13 cellular contexts compared by ENCODE assay signal in genomic region chr1:115067460-115067859, GRCh38. TPM values are rescaled to one million over a fixed set of nuclear protein-coding genes. Genes with fewer than 3 reads are reported as not detected.
DNase-seq lines count a peak whose midpoint lies in the region; ATAC-seq, FAIRE-seq and TF ChIP-seq lines count a peak whose summit lies in the region.
"Had no signal": no experiment of that assay in that cellular context is flagged by ENCODE, and none has a peak within 500 bp of the region (broad histone marks: within the 10 kb centered on the region; RNA-seq: fewer than 3 reads in every experiment).

No MANE protein-coding gene starts in this region.

- H3K27me3 Mint-ChIP-seq in activated T-cell treated with anti-CD3 and anti-CD28 coated beads, Interleukin-2, amount 50 U/mL, for 24 hours, result no peaks in the 10 kb centered on the region

- in situ Hi-C loops in astrocyte of the cerebellum (cut with HindIII; ENCODE audit: low sequenced_read_pairs), result no loop called here

- peaks cover 54% of the 10 kb centered on the region for H3K4me1 ChIP-seq in keratinocyte (ENCODE audit: control insufficient read depth, extremely low read depth, insufficient read depth, low read length)

- no peaks in the 10 kb centered on the region for H3K27me3 ChIP-seq in keratinocyte (ENCODE audit: control insufficient read depth, extremely low read depth, insufficient read depth, low read length)
- H3K27me3 ChIP-seq: heart left ventricle had no signal

- no peaks in the 10 kb centered on the region for H3K79me2 ChIP-seq in keratinocyte (ENCODE audit: control insufficient read depth, insufficient read depth, low read length)

- peak overlapping the region; percentile 15 for H3K27ac ChIP-seq in keratinocyte (ENCODE audit: control insufficient read depth, insufficient read depth, low read length)

- H3K36me3 ChIP-seq in keratinocyte (ENCODE audit: control insufficient read depth in 2 of 2, extremely low read depth in 1 of 2, insufficient read depth in 2 of 2, low read length in 2 of 2), result no peaks in the 10 kb centered on the region
- H3K36me3 ChIP-seq: heart left ventricle had no signal

- FAIRE-seq in keratinocyte (lab: Jason Lieb, UNC), result peak; percentile 90
- peak; percentile 90 for FAIRE-seq in urothelium cell line (lab: Jason Lieb, UNC)

- H3K4me1 Mint-ChIP-seq in activated T-cell treated with anti-CD3 and anti-CD28 coated beads, Interleukin-2, amount 50 U/mL, for 24 hours (ENCODE audit: low read depth), result peaks cover 56% of the 10 kb centered on the region

- H3K9me3 ChIP-seq in keratinocyte (ENCODE audit: control insufficient read depth, low read depth, low read length), result no peaks in the 10 kb centered on the region
- H3K9me3 ChIP-seq: heart left ventricle had no signal

- no peak overlapping the region for H3K4me3 Mint-ChIP-seq in activated T-cell treated with anti-CD3 and anti-CD28 coated beads, Interleukin-2, amount 50 U/mL, for 24 hours

- H3K27ac Mint-ChIP-seq in activated T-cell treated with anti-CD3 and anti-CD28 coated beads, Interleukin-2, amount 50 U/mL, for 24 hours, result no peak overlapping the region

- dilution Hi-C loops in keratinocyte (cut with MboI; ENCODE audit: extremely low pct_ligation_motif_present, low sequenced_read_pairs), result no loop called here

- no peaks in the 10 kb centered on the region for H4K20me1 ChIP-seq in keratinocyte (ENCODE audit: control insufficient read depth, extremely low read depth, insufficient read depth, low read length)

- TF ChIP-seq CTCF in astrocyte of the cerebellum (IDR thresholded peaks at IDR 0.05; ENCODE audit: low read depth, low read length, missing control alignments) (no peak), keratinocyte (optimal IDR thresholded peaks at IDR 0.05 in 1 of 3, IDR thresholded peaks at IDR 0.05 in 1 of 3, conservative IDR thresholded peaks at IDR 0.05 in 1 of 3; ENCODE audit: extremely low read depth in 1 of 3, insufficient read depth in 2 of 3, low read length in 3 of 3) (no peak)

- peak overlapping the region; percentile 76 for H3K4me2 ChIP-seq in keratinocyte (ENCODE audit: control insufficient read depth, extremely low read depth, insufficient read depth, low read depth, low read length)

- no peak overlapping the region for H2AFZ ChIP-seq in keratinocyte (ENCODE audit: control insufficient read depth, low read length)

- DNase-seq in HT1080 (ENCODE audit: low read depth), result peak; percentile 66
- peak; percentile 79 for DNase-seq in astrocyte of the cerebellum (ENCODE audit: low read depth)
- peak; percentile 69 for DNase-seq in keratinocyte (ENCODE audit: low read depth, low spot score)
- peak; percentile 82 for DNase-seq in urothelium cell line (ENCODE audit: low spot score)
- no peak for DNase-seq in HK-2 (ENCODE audit: unreplicated experiment)
- no peak for DNase-seq in stimulated activated CD4-positive, alpha-beta T cell treated with anti-CD3 and anti-CD28 coated beads, Interleukin-4, amount 100 ng/mL, for 4 hours
- DNase-seq in activated T-cell treated with anti-CD3 and anti-CD28 coated beads, Interleukin-2, amount 50 U/mL, for 24 hours, result no peak
- DNase-seq: activated naive CD4-positive, alpha-beta T cell treated with anti-CD3 and anti-CD28 coated beads, Interleukin-2, amount 50 U/mL, for 16 hours; heart left ventricle; stimulated activated naive CD4-positive, alpha-beta T cell had no signal

- H3K9me3 Mint-ChIP-seq in activated T-cell treated with anti-CD3 and anti-CD28 coated beads, Interleukin-2, amount 50 U/mL, for 24 hours, result peaks cover 4% of the 10 kb centered on the region

- H3K4me3 ChIP-seq in astrocyte of the cerebellum (ENCODE audit: low read depth, low read length) (no peak overlapping the region), keratinocyte (ENCODE audit: control insufficient read depth in 2 of 3, extremely low read depth in 1 of 3, insufficient read depth in 2 of 3, low read depth in 1 of 3, low read length in 3 of 3) (no peak overlapping the region)
- H3K4me3 ChIP-seq: heart left ventricle had no signal

- no peaks in the 10 kb centered on the region for H3K9me1 ChIP-seq in keratinocyte (ENCODE audit: control insufficient read depth, extremely low read depth, insufficient read depth, low read length)

- no peak overlapping the region for H3K9ac ChIP-seq in keratinocyte (ENCODE audit: control insufficient read depth, extremely low read depth, insufficient read depth, low read length)

- no peaks in the 10 kb centered on the region for H3K36me3 Mint-ChIP-seq in activated T-cell treated with anti-CD3 and anti-CD28 coated beads, Interleukin-2, amount 50 U/mL, for 24 hours (ENCODE audit: low read depth)

- no peak for ATAC-seq in GM18517 (IDR thresholded peaks at IDR 0.05; ENCODE audit: unreplicated experiment)
- ATAC-seq: Panc1 had no signal

RNA-seq across cellular contexts. Expression of gene TSPAN2, which starts 21.8 kb away (rescaled TPM):
- 0.59 and 1.1 TPM in 2 replicates for total RNA-seq in HT1080 (2014; rRNA removed; shearing (Covaris generic))
- 0.50 and 0.51 TPM in 2 replicates for polyA plus RNA-seq in HT1080 (2015; cell fraction: cytosol; rRNA removed)
- 0.33 and 1.1 TPM in 2 replicates for polyA plus RNA-seq in HT1080 (2015; cell fraction: nucleus; rRNA removed)
- polyA plus RNA-seq in keratinocyte, result 0.26 to 1.1 TPM (median 0.37 TPM) in 3 replicates
- polyA plus RNA-seq in keratinocyte (2011; ENCODE audit: low read depth), result 0.07 TPM
- 0.34 and 0.35 TPM in 2 replicates for polyA plus RNA-seq in keratinocyte (2011; cell fraction: cytosol; rRNA removed)
- polyA plus RNA-seq in keratinocyte (2011; cell fraction: nucleus; rRNA removed), result 0.47 and 0.52 TPM in 2 replicates
- 0.40 TPM in 1 of 2 replicates, not detected in the other for polyA plus RNA-seq in keratinocyte (2012; ENCODE audit: low replicate concordance)
- not detected in 3 replicates for polyA minus RNA-seq in keratinocyte
- not detected for polyA minus RNA-seq in keratinocyte (2011; cell fraction: cytosol; rRNA and poly(A)+ RNA removed)
- polyA minus RNA-seq in keratinocyte (2011; cell fraction: nucleus; rRNA and poly(A)+ RNA removed), result 0.54 TPM in 1 of 2 replicates, not detected in the other

RNA-seq across cellular contexts. Expression of gene TSHB, which starts 37.8 kb away (rescaled TPM):
- total RNA-seq in HT1080 (2014; rRNA removed; shearing (Covaris generic)), result not detected in 2 replicates
- polyA plus RNA-seq in HT1080 (2015; cell fraction: cytosol; rRNA removed), result not detected in 2 replicates
- polyA plus RNA-seq in HT1080 (2015; cell fraction: nucleus; rRNA removed), result not detected in 2 replicates
- polyA plus RNA-seq in keratinocyte, result not detected in 3 replicates
- not detected for polyA plus RNA-seq in keratinocyte (2011; ENCODE audit: low read depth)
- polyA plus RNA-seq in keratinocyte (2011; cell fraction: cytosol; rRNA removed), result not detected in 2 replicates
- not detected in 2 replicates for polyA plus RNA-seq in keratinocyte (2011; cell fraction: nucleus; rRNA removed)
- not detected in 2 replicates for polyA plus RNA-seq in keratinocyte (2012; ENCODE audit: low replicate concordance)
- not detected in 3 replicates for polyA minus RNA-seq in keratinocyte
- polyA minus RNA-seq in keratinocyte (2011; cell fraction: cytosol; rRNA and poly(A)+ RNA removed), result not detected
- not detected in 2 replicates for polyA minus RNA-seq in keratinocyte (2011; cell fraction: nucleus; rRNA and poly(A)+ RNA removed)
- total RNA-seq: heart left ventricle, liver had no signal
- polyA plus RNA-seq: heart left ventricle, liver had no signal

Comparison
In these comparisons a context has a peak if more than half of its experiments do, and no peak if none do; other contexts are left out.
1. DNase-seq: peak in HT1080 (single experiment), astrocyte of the cerebellum (single experiment), keratinocyte (single experiment) and urothelium cell line (single experiment); none in HK-2 (single experiment), stimulated activated CD4-positive, alpha-beta T cell treated with anti-CD3 and anti-CD28 coated beads, Interleukin-4, amount 100 ng/mL, for 4 hours (0 of 2) and activated T-cell treated with anti-CD3 and anti-CD28 coated beads, Interleukin-2, amount 50 U/mL, for 24 hours (single experiment).